In genomic region chr3:29067014-29067413, GRCh38 we compare ENCODE assay signal across 1 cellular context.
TF ChIP-seq lines count a peak whose summit lies in the region.

No MANE protein-coding gene starts in this region.

TF ChIP-seq in IMR-90, 13 proteins besides CTCF, POLR2A, EP300 and RAD21:
- TF ChIP-seq FOS (IDR thresholded peaks at IDR 0.05; ENCODE audit: low read depth, low read length) (peak; percentile 74), SMC3 (IDR thresholded peaks at IDR 0.05; ENCODE audit: low read depth, low read length) (no peak), BHLHE40 (IDR thresholded peaks at IDR 0.05; ENCODE audit: low read depth, low read length) (peak; percentile 49; the same call in 1 of the 2 replicates)
